ENCODE assay signal across 1 cellular context in the genomic region with DNA sequence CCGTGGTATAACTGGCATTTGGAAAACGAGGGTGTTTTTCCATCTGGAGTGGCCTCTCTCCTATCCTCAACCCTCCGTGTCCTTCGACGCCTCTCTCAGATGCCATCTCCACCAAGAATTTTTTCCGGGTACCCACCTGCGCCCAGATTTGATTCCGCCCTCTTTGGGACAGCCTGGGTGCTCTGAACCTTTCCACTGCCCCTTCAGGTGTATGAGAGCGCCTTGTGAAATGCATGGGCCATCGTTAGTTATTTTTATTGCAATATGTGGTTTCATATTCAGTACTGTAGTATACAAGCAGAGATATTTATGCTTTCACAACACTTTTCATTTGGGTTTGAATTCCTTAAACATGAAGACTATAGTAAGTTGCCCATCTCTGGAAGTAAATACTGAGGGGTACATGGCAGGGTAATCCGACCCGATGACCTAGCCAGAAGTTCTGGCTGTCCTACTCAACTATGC.
TF ChIP-seq lines count a peak whose summit lies in the region.

No MANE protein-coding gene starts in this region.

TF ChIP-seq in endothelial cell of umbilical vein, 7 proteins besides CTCF, POLR2A, EP300 and RAD21:
- TF ChIP-seq GATA2 (IDR thresholded peaks at IDR 0.05; ENCODE audit: insufficient read depth, insufficient read length, low read depth, low read length) (no peak), POLR2AphosphoS5 (IDR thresholded peaks at IDR 0.05; ENCODE audit: insufficient read depth, low read depth, low read length) (no peak), MAX (IDR thresholded peaks at IDR 0.05; ENCODE audit: insufficient read depth, insufficient read length) (no peak), FOS (IDR thresholded peaks at IDR 0.05; ENCODE audit: borderline replicate concordance, insufficient read depth, low read length) (no peak), EZH2 (IDR thresholded peaks at IDR 0.05; ENCODE audit: borderline replicate concordance, low read depth, low read length, severe bottlenecking) (no peak), JUN (IDR thresholded peaks at IDR 0.05; ENCODE audit: borderline replicate concordance, insufficient read depth, insufficient read length, low read depth) (no peak), MYC (IDR thresholded peaks at IDR 0.05; ENCODE audit: low read depth, low read length) (no peak)
